ENCODE assay signal across 11 cellular contexts in genomic region chr11:17719940-17720795, GRCh38. TPM values are rescaled to one million over a fixed set of nuclear protein-coding genes. Genes with fewer than 3 reads are reported as not detected.
A peak's percentile ranks its signal among the peaks of the same experiment; 100 is the strongest.
DNase-seq lines count a peak whose midpoint lies in the region; ATAC-seq and TF ChIP-seq lines count a peak whose summit lies in the region.
"Had no signal": no experiment of that assay in that cellular context is flagged by ENCODE, and none has a peak within 500 bp of the region (broad histone marks: within the 10 kb centered on the region; RNA-seq: fewer than 3 reads in every experiment).

No MANE protein-coding gene starts in this region.

- no peaks in the 10 kb centered on the region for H3K36me3 Mint-ChIP-seq in CD8-positive, alpha-beta T cell

- H3K79me2 ChIP-seq in SK-N-SH (ENCODE audit: insufficient read depth) = no peaks in the 10 kb centered on the region

- TF ChIP-seq CTCF in SK-N-SH (IDR thresholded peaks at IDR 0.05) (peak; percentile 27; the same call in 1 of the 2 replicates), left ventricle myocardium inferior (IDR thresholded peaks at IDR 0.05; ENCODE audit: borderline replicate concordance) (peak; percentile 49), colonic mucosa (IDR thresholded peaks at IDR 0.05) (no peak)
- TF ChIP-seq CTCF in CD8-positive, alpha-beta T cell (IDR thresholded peaks at IDR 0.05) = no peak

- no peak overlapping the region for H3K4me2 ChIP-seq in SK-N-SH

- WGBS in SK-N-SH (ENCODE audit: low lambda C conversion rate) = 3% methylated on average over 13 of the region's 84 CpGs

- H3K27me3 ChIP-seq in SK-N-SH (ENCODE audit: insufficient read depth) (peaks cover 54% of the 10 kb centered on the region), left ventricle myocardium inferior (ENCODE audit: low read depth) (peaks cover 95% of the 10 kb centered on the region), colonic mucosa (peaks cover 47% of the 10 kb centered on the region)
- H3K27me3 ChIP-seq in CD8-positive, alpha-beta T cell (ENCODE audit: insufficient read depth, low read length) = no peaks in the 10 kb centered on the region
- H3K27me3 ChIP-seq: vagina had no signal

- no peak overlapping the region for H3K27ac ChIP-seq in SK-N-SH (ENCODE audit: low read depth in 2 of 2, low read length in 1 of 2)
- H3K27ac ChIP-seq in left ventricle myocardium inferior (replicated peaks) = no peak overlapping the region
- no peak overlapping the region for H3K27ac ChIP-seq in CD8-positive, alpha-beta T cell (ENCODE audit: low read depth, low read length)
- no peak overlapping the region for H3K27ac ChIP-seq in colonic mucosa
- H3K27ac ChIP-seq: esophagus muscularis mucosa, vagina had no signal

- H3K9me3 ChIP-seq in SK-N-SH (no peaks in the 10 kb centered on the region), left ventricle myocardium inferior (replicated peaks) (no peaks in the 10 kb centered on the region), colonic mucosa (no peaks in the 10 kb centered on the region)
- no peaks in the 10 kb centered on the region for H3K9me3 ChIP-seq in CD8-positive, alpha-beta T cell (ENCODE audit: low read length)
- H3K9me3 ChIP-seq: esophagus muscularis mucosa, vagina had no signal

- CTCF ChIA-PET in SK-N-SH (lab: Yijun Ruan, JAX) = interaction anchor here (0.8 to 8.6 kb wide), 19 partner anchors 9 to 336 kb away, joined by 3 to 137 read pairs (median 6); partner anchors contain the start of gene KCNC1
- CTCF ChIA-PET in CD8-positive, alpha-beta T cell (lab: Charles Lee) = no interaction called here

- no peaks in the 10 kb centered on the region for H3F3A ChIP-seq in SK-N-SH (replicated peaks; ENCODE audit: insufficient read depth)

- H3K27ac Mint-ChIP-seq in CD8-positive, alpha-beta T cell = no peak overlapping the region

- H4K20me1 ChIP-seq in SK-N-SH (ENCODE audit: insufficient read depth) = no peaks in the 10 kb centered on the region

- DNase-seq in NCI-H524 (lab: John Stamatoyannopoulos, UW) (peak; percentile 32 to 70), NCI-H524 treated with DMSO at 0.1 percent for 48 hours (lab: John Stamatoyannopoulos, UW) (no peak), SK-N-SH (peak; percentile 83), left ventricle myocardium inferior (no peak), skeletal muscle cell (ENCODE audit: low read depth) (no peak), NK-92 (lab: John Stamatoyannopoulos, UW; ENCODE audit: unreplicated experiment) (no peak), colonic mucosa (no peak)
- DNase-seq in CD8-positive, alpha-beta T cell = no peak
- DNase-seq: activated naive CD4-positive, alpha-beta T cell treated with anti-CD3 and anti-CD28 coated beads, Interleukin-2, amount 50 U/mL, for 16 hours had no signal

- H3K4me3 ChIP-seq in SK-N-SH (ENCODE audit: low read depth in 2 of 2, low read length in 1 of 2) = no peak overlapping the region
- H3K4me3 ChIP-seq in left ventricle myocardium inferior = peak overlapping the region; percentile 48
- H3K4me3 ChIP-seq in skeletal muscle cell (ENCODE audit: low read depth, low read length) = peak overlapping the region; percentile 60
- no peak overlapping the region for H3K4me3 ChIP-seq in CD8-positive, alpha-beta T cell (ENCODE audit: low read depth, low read length)
- H3K4me3 ChIP-seq in colonic mucosa = no peak overlapping the region

- H3K9ac ChIP-seq in SK-N-SH (no peak overlapping the region), colonic mucosa (ENCODE audit: low read depth in 2 of 2, low read length in 2 of 2) (no peak overlapping the region)

- no peak for TF ChIP-seq EP300 in SK-N-SH (IDR thresholded peaks at IDR 0.05; ENCODE audit: borderline replicate concordance in 1 of 2, low read depth in 1 of 2, low read length in 1 of 2)

- H3K36me3 ChIP-seq in SK-N-SH (replicated peaks in 1 of 2; ENCODE audit: control insufficient read depth in 1 of 2, insufficient read depth in 2 of 2, low read length in 1 of 2) = no peaks in the 10 kb centered on the region
- H3K36me3 ChIP-seq in left ventricle myocardium inferior = no peaks in the 10 kb centered on the region
- no peaks in the 10 kb centered on the region for H3K36me3 ChIP-seq in CD8-positive, alpha-beta T cell (ENCODE audit: insufficient read depth, low read length)
- H3K36me3 ChIP-seq in colonic mucosa = no peaks in the 10 kb centered on the region
- H3K36me3 ChIP-seq: esophagus muscularis mucosa, vagina had no signal

- no peak overlapping the region for H3K4me3 Mint-ChIP-seq in CD8-positive, alpha-beta T cell

- TF ChIP-seq RAD21 in SK-N-SH (IDR thresholded peaks at IDR 0.05; ENCODE audit: low read length) = 0 out of 2 replicates have a peak, but pooled peaks have one; percentile 24

- intact Hi-C loops in left ventricle myocardium inferior (cut with micrococcal nuclease) (no loop called here), colonic mucosa (cut with DNase I) (no loop called here)
- intact Hi-C loops in CD8-positive, alpha-beta T cell (cut with DNase I, micrococcal nuclease) = no loop called here

- H3K27me3 Mint-ChIP-seq in CD8-positive, alpha-beta T cell (ENCODE audit: low read depth) = peaks cover 32% of the 10 kb centered on the region

- no peaks in the 10 kb centered on the region for H3K4me1 Mint-ChIP-seq in CD8-positive, alpha-beta T cell (ENCODE audit: low read depth)

- ATAC-seq in CD8-positive, alpha-beta T cell = no peak

- POLR2A ChIA-PET in SK-N-SH (lab: Yijun Ruan, JAX) = interaction anchor here (0.9 kb wide), 1 partner anchor 11 kb away, joined by 3 read pairs; no protein-coding TSS in a partner anchor
- POLR2A ChIA-PET in CD8-positive, alpha-beta T cell (lab: Charles Lee) = no interaction called here

- H2AFZ ChIP-seq in SK-N-SH (ENCODE audit: low read depth) = no peak overlapping the region

- no peaks in the 10 kb centered on the region for H3K9me3 Mint-ChIP-seq in CD8-positive, alpha-beta T cell

- H3K9me2 ChIP-seq in SK-N-SH = no peaks in the 10 kb centered on the region

- peaks cover 0 to 6% of the 10 kb centered on the region in 2 experiments; a peak in 1 of 4 replicates for H3K4me1 ChIP-seq in SK-N-SH (ENCODE audit: control insufficient read depth in 1 of 2, insufficient read depth in 2 of 2, low read depth in 1 of 2, low read length in 1 of 2)
- H3K4me1 ChIP-seq in left ventricle myocardium inferior = peaks cover 34% of the 10 kb centered on the region
- H3K4me1 ChIP-seq in CD8-positive, alpha-beta T cell (ENCODE audit: insufficient read depth, low read length) = no peaks in the 10 kb centered on the region
- no peaks in the 10 kb centered on the region for H3K4me1 ChIP-seq in colonic mucosa

TF ChIP-seq in SK-N-SH, 30 proteins besides CTCF, POLR2A, EP300 and RAD21 (continues in another document):
- TF ChIP-seq SMC3 (IDR thresholded peaks at IDR 0.05; ENCODE audit: low read depth, low read length) (peak; percentile 50), REST (IDR thresholded peaks at IDR 0.05; ENCODE audit: low read depth, low read length) (no peak), MAX (IDR thresholded peaks at IDR 0.05; ENCODE audit: low read depth) (no peak), USF2 (IDR thresholded peaks at IDR 0.05; ENCODE audit: borderline replicate concordance, low read depth, low read length) (no peak)

RNA-seq across cellular contexts. Expression of gene MYOD1, which starts 0.8 kb away (rescaled TPM):
- not detected in 2 replicates for polyA plus RNA-seq in SK-N-SH (2012; rRNA removed)
- polyA plus RNA-seq in SK-N-SH (2012; cell fraction: cytosol; rRNA removed) = not detected in 2 replicates
- polyA plus RNA-seq in SK-N-SH (2012; cell fraction: nucleus; rRNA removed) = not detected in 2 replicates
- total RNA-seq in left ventricle myocardium inferior = not detected
- total RNA-seq in CD8-positive, alpha-beta T cell = not detected
- not detected for total RNA-seq in colonic mucosa
- total RNA-seq: esophagus muscularis mucosa, vagina had no signal

RNA-seq across cellular contexts. Expression of gene KCNC1, which starts 14.4 kb away (rescaled TPM):
- polyA plus RNA-seq in SK-N-SH (2012; rRNA removed) = 0.13 and 0.18 TPM in 2 replicates
- 0.09 and 0.14 TPM in 2 replicates for polyA plus RNA-seq in SK-N-SH (2012; cell fraction: cytosol; rRNA removed)
- polyA plus RNA-seq in SK-N-SH (2012; cell fraction: nucleus; rRNA removed) = 0.42 and 0.67 TPM in 2 replicates
- total RNA-seq in left ventricle myocardium inferior = not detected
- total RNA-seq in CD8-positive, alpha-beta T cell = not detected
- total RNA-seq in colonic mucosa = under 1 TPM; 0.19 to 0.37 TPM
- total RNA-seq: esophagus muscularis mucosa had no signal

Comparison
In these comparisons a context has a peak if more than half of its experiments do, and no peak if none do; other contexts are left out.
1. DNase-seq: peak in NCI-H524 (2 of 2) and SK-N-SH (single experiment); none in NCI-H524 treated with DMSO at 0.1 percent for 48 hours (single experiment), left ventricle myocardium inferior (single experiment), skeletal muscle cell (single experiment), CD8-positive, alpha-beta T cell (0 of 7), NK-92 (single experiment) and colonic mucosa (single experiment).
2. H3K4me3 ChIP-seq: peak in left ventricle myocardium inferior (single experiment) and skeletal muscle cell (single experiment); none in SK-N-SH (0 of 2), CD8-positive, alpha-beta T cell (single experiment) and colonic mucosa (single experiment).
3. CTCF ChIP-seq: peak in SK-N-SH (single experiment) and left ventricle myocardium inferior (single experiment); none in CD8-positive, alpha-beta T cell (single experiment) and colonic mucosa (single experiment).